8 cellular contexts compared by ENCODE assay signal in the genomic region with DNA sequence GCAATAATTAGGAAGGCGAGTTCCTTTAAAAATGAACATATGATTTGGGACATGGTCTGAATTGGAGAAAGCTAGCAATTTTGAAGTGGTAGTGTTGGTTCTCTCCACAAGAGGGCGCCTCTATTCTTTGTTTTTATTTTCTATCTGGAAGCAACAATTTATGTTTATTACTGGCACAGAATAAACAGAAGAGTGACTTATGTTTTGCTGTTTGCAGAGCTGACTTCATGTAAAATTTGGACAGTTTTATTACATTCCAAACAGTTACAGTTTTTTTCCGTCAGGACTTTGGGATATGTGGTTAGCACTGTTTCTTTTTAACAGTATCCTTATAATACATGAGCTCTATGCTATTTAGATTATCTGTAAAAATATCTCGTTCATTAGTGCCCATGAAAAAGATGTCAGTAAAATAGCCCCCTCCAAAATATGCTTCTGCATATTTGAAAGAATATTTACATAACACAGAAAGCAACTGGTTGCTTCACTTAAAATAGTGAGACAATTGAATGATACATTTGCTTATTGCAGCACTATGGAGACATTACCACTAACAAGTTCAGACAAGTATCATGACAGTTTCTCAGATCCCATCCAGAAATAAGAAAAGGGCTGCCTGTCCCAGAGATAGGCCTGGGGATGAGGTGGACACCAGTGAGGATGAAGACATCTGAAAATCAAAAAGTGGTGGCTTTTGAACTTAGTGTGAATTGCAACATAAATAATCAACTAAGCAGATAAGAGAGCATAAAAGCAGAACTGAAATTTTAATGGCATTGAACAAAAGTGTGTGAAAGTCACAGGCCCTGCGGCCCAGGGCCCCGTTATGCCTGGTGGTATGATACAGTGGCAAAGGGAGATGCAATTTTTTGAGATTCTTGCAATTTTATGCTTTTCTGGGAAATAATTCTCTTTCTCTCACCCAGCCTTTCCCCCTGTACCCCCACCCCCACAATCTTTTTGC. TPM values are rescaled to one million over a fixed set of nuclear protein-coding genes. Genes with fewer than 3 reads are reported as not detected.
A peak's percentile ranks its signal among the peaks of the same experiment; 100 is the strongest.
DNase-seq lines count a peak whose midpoint lies in the region; TF ChIP-seq lines count a peak whose summit lies in the region.

No MANE protein-coding gene starts in this region.

- CTCF ChIA-PET in activated CD4-positive, alpha-beta memory T cell treated with anti-CD3 and anti-CD28 coated beads for 36 hours (lab: Charles Lee), result interaction anchor here (0.5 to 2.4 kb wide), 45 partner anchors 9 to 1381 kb away, joined by 3 to 23 read pairs (median 4); a partner anchor contains a TSS
- CTCF ChIA-PET in activated CD4-positive, alpha-beta memory T cell treated with anti-CD3 and anti-CD28 coated beads, Interleukin-2, amount 10 ng/mL, durations not matched to agents 7 days and 5 days (lab: Charles Lee), result interaction anchor here (0.6 to 2.6 kb wide), 22 partner anchors 9 to 1157 kb away, joined by 3 to 8 read pairs (median 4); a partner anchor contains a TSS
- CTCF ChIA-PET in PC-9 (lab: Charles Lee), result interaction anchor here (0.6 kb wide), 1 partner anchor 14 kb away, joined by 4 read pairs; no protein-coding TSS in a partner anchor

- H3K4me1 Mint-ChIP-seq in activated CD4-positive, alpha-beta memory T cell treated with anti-CD3 and anti-CD28 coated beads for 36 hours (ENCODE audit: low read depth), result peaks cover 2% of the 10 kb centered on the region
- H3K4me1 Mint-ChIP-seq in activated CD4-positive, alpha-beta memory T cell treated with anti-CD3 and anti-CD28 coated beads, Interleukin-2, amount 10 ng/mL, durations not matched to agents 7 days and 5 days, result peaks cover 2% of the 10 kb centered on the region

- peak; percentile 15 for DNase-seq in activated CD4-positive, alpha-beta memory T cell treated with anti-CD3 and anti-CD28 coated beads for 36 hours
- DNase-seq in activated CD4-positive, alpha-beta memory T cell treated with anti-CD3 and anti-CD28 coated beads, Interleukin-2, amount 10 ng/mL, durations not matched to agents 7 days and 5 days, result no peak
- peak; percentile 18 for DNase-seq in HCEC 1CT
- DNase-seq in PC-9, result peak in 1 of 2 experiments; percentile 1
- no peak for DNase-seq in coronary artery (ENCODE audit: low spot score)
- DNase-seq in mucosa of gallbladder (ENCODE audit: low spot score), result peak; percentile 33
- DNase-seq in activated CD4-positive, CD25-positive, alpha-beta regulatory T cell treated with anti-CD3 and anti-CD28 coated beads, Interleukin-2, amount 50 U/mL, for 72 hours, result no peak
- no peak for DNase-seq in mesenteric fat pad (ENCODE audit: low spot score)

- 0 out of 2 replicates have a peak, but pooled peaks cover 2% of the 10 kb centered on the region for H3K9me3 ChIP-seq in PC-9 (ENCODE audit: insufficient read depth, low read depth)

- H3K4me2 ChIP-seq in PC-9, result no peak overlapping the region

- H3K79me2 ChIP-seq in PC-9 (ENCODE audit: low read depth), result no peaks in the 10 kb centered on the region

- no peaks in the 10 kb centered on the region for H3K36me3 Mint-ChIP-seq in activated CD4-positive, alpha-beta memory T cell treated with anti-CD3 and anti-CD28 coated beads for 36 hours
- no peaks in the 10 kb centered on the region for H3K36me3 Mint-ChIP-seq in activated CD4-positive, alpha-beta memory T cell treated with anti-CD3 and anti-CD28 coated beads, Interleukin-2, amount 10 ng/mL, durations not matched to agents 7 days and 5 days (ENCODE audit: low read depth)

- peak; percentile 88 for TF ChIP-seq CTCF in PC-9 (conservative IDR thresholded peaks at IDR 0.05)
- peak; percentile 71 for TF ChIP-seq CTCF in coronary artery (IDR thresholded peaks at IDR 0.05)

- intact Hi-C loops in activated CD4-positive, alpha-beta memory T cell treated with anti-CD3 and anti-CD28 coated beads for 36 hours (cut with micrococcal nuclease), result loop anchor here (1.0 to 2.0 kb wide), 2 partner anchors 32 to 640 kb away; a partner anchor contains a TSS
- intact Hi-C loops in PC-9 (cut with micrococcal nuclease; ENCODE audit: unreplicated experiment), result no loop called here

- peaks cover 11% of the 10 kb centered on the region; the same call in 1 of the 2 replicates for H3F3A ChIP-seq in PC-9 (ENCODE audit: insufficient read depth, low read depth)

- no peaks in the 10 kb centered on the region for H3K9me2 ChIP-seq in PC-9 (ENCODE audit: insufficient read depth)

- no peak overlapping the region for H3K27ac Mint-ChIP-seq in activated CD4-positive, alpha-beta memory T cell treated with anti-CD3 and anti-CD28 coated beads for 36 hours
- no peak overlapping the region for H3K27ac Mint-ChIP-seq in activated CD4-positive, alpha-beta memory T cell treated with anti-CD3 and anti-CD28 coated beads, Interleukin-2, amount 10 ng/mL, durations not matched to agents 7 days and 5 days

- H4K20me1 ChIP-seq in PC-9 (ENCODE audit: insufficient read depth), result no peaks in the 10 kb centered on the region

- BruUV-seq in PC-9 (replicated peaks; lab: Mats Ljungman, UMichigan), result no TSS peak

- H3K27me3 Mint-ChIP-seq in activated CD4-positive, alpha-beta memory T cell treated with anti-CD3 and anti-CD28 coated beads for 36 hours, result peaks cover 3% of the 10 kb centered on the region
- peaks cover 2% of the 10 kb centered on the region for H3K27me3 Mint-ChIP-seq in activated CD4-positive, alpha-beta memory T cell treated with anti-CD3 and anti-CD28 coated beads, Interleukin-2, amount 10 ng/mL, durations not matched to agents 7 days and 5 days

- no peak overlapping the region for H2AFZ ChIP-seq in PC-9

- H3K36me3 ChIP-seq in PC-9 (ENCODE audit: low read depth), result no peaks in the 10 kb centered on the region

- H3K4me3 ChIP-seq in PC-9 (no peak overlapping the region), coronary artery (no peak overlapping the region)

- peaks cover 52% of the 10 kb centered on the region for H3K27me3 ChIP-seq in PC-9 (ENCODE audit: insufficient read depth, low read depth)

- POLR2A ChIA-PET in activated CD4-positive, alpha-beta memory T cell treated with anti-CD3 and anti-CD28 coated beads for 36 hours (lab: Charles Lee), result no interaction called here
- POLR2A ChIA-PET in activated CD4-positive, alpha-beta memory T cell treated with anti-CD3 and anti-CD28 coated beads, Interleukin-2, amount 10 ng/mL, durations not matched to agents 7 days and 5 days (lab: Charles Lee), result interaction anchor here (1.9 kb wide), 1 partner anchor 35 kb away, joined by 5 read pairs; a partner anchor contains a TSS
- POLR2A ChIA-PET in PC-9 (lab: Charles Lee; ENCODE audit: unreplicated experiment), result interaction anchor here (0.7 kb wide), 1 partner anchor 326 kb away, joined by 4 read pairs; no protein-coding TSS in a partner anchor

- H3K27ac ChIP-seq in PC-9 (no peak overlapping the region), coronary artery (no peak overlapping the region)

- peaks cover 5% of the 10 kb centered on the region; the same call in 1 of the 2 replicates for H3K4me1 ChIP-seq in PC-9 (replicated peaks; ENCODE audit: insufficient read depth)

- no peak overlapping the region for H3K4me3 Mint-ChIP-seq in activated CD4-positive, alpha-beta memory T cell treated with anti-CD3 and anti-CD28 coated beads for 36 hours
- no peak overlapping the region for H3K4me3 Mint-ChIP-seq in activated CD4-positive, alpha-beta memory T cell treated with anti-CD3 and anti-CD28 coated beads, Interleukin-2, amount 10 ng/mL, durations not matched to agents 7 days and 5 days

- no peaks in the 10 kb centered on the region for H3K9me3 Mint-ChIP-seq in activated CD4-positive, alpha-beta memory T cell treated with anti-CD3 and anti-CD28 coated beads for 36 hours
- H3K9me3 Mint-ChIP-seq in activated CD4-positive, alpha-beta memory T cell treated with anti-CD3 and anti-CD28 coated beads, Interleukin-2, amount 10 ng/mL, durations not matched to agents 7 days and 5 days, result no peaks in the 10 kb centered on the region

RNA-seq across cellular contexts. Expression of a gene that starts 32.3 kb away (rescaled TPM):
- total RNA-seq in activated CD4-positive, alpha-beta memory T cell treated with anti-CD3 and anti-CD28 coated beads for 36 hours, result under 1 TPM in 1 of 2 experiments, not detected in 1; 0.07 TPM
- total RNA-seq in activated CD4-positive, alpha-beta memory T cell treated with anti-CD3 and anti-CD28 coated beads, Interleukin-2, amount 10 ng/mL, durations not matched to agents 7 days and 5 days, result under 1 TPM; 0.08 to 0.20 TPM
- total RNA-seq in PC-9 (2021) (not detected in 2 replicates), mucosa of gallbladder (1.5 TPM), mesenteric fat pad (0.80 TPM)

RNA-seq across cellular contexts. Expression of a gene that starts 34.6 kb away (rescaled TPM):
- 10 to 100 TPM; 32.6 to 33.3 TPM for total RNA-seq in activated CD4-positive, alpha-beta memory T cell treated with anti-CD3 and anti-CD28 coated beads for 36 hours
- 10 to 100 TPM; 33.8 to 34.0 TPM for total RNA-seq in activated CD4-positive, alpha-beta memory T cell treated with anti-CD3 and anti-CD28 coated beads, Interleukin-2, amount 10 ng/mL, durations not matched to agents 7 days and 5 days
- 17.0 and 18.3 TPM in 2 replicates for total RNA-seq in PC-9 (2021)
- 31.8 TPM for total RNA-seq in mucosa of gallbladder
- 28.8 TPM for total RNA-seq in mesenteric fat pad

Comparison
In these comparisons a context has a peak if more than half of its experiments do, and no peak if none do; other contexts are left out.
1. DNase-seq: peak in activated CD4-positive, alpha-beta memory T cell treated with anti-CD3 and anti-CD28 coated beads for 36 hours (single experiment), HCEC 1CT (single experiment) and mucosa of gallbladder (single experiment); none in activated CD4-positive, alpha-beta memory T cell treated with anti-CD3 and anti-CD28 coated beads, Interleukin-2, amount 10 ng/mL, durations not matched to agents 7 days and 5 days (single experiment), coronary artery (single experiment), activated CD4-positive, CD25-positive, alpha-beta regulatory T cell treated with anti-CD3 and anti-CD28 coated beads, Interleukin-2, amount 50 U/mL, for 72 hours (single experiment) and mesenteric fat pad (single experiment).